ENCODE assay signal across 8 cellular contexts in the genomic region with DNA sequence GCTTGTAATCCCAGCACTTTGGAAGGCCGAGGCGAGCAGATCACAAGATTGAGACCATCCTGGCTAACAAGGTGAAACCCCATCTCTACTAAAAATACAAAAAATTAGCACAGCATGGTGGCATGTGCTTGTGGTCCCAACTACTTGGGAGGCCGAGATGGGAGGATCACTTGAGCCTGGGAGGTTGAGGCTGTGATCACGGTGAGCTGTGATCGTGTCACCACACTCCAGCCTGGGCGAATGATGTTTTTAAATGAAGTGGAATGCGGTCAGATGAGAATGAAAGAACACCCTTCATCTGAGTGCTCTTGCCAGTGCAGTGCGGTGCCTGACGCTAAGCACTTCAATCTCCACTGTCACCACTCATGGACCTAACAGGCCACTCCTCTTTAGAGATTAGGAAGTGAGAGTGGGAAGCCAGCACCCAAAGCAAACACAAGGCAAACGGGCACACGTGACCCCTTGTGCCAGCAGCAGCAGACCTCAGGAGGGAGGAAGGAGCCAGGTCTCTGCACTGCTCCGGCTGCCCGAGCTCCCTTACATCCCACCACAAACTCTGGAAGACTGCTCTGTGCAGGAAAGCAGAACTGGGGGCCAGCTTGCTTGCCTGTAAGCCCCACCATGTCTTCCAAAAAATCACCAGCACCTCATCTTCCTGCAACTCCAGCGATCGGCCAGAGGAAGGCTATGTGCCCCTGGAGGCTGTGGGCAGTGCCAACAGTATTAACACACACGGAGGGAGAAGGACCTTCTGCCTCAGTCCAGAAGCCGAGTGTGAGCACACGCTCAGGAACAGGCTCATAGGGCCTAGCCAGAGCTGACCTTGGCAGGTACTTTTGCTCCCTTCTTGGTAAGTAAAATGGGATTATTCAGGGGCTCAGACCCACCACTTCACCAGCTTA. TPM values are rescaled to one million over a fixed set of nuclear protein-coding genes. Genes with fewer than 3 reads are reported as not detected.
A peak's percentile ranks its signal among the peaks of the same experiment; 100 is the strongest.
DNase-seq lines count a peak whose midpoint lies in the region; ATAC-seq lines count a peak whose summit lies in the region.

No MANE protein-coding gene starts in this region.

- no peaks in the 10 kb centered on the region for H3K36me3 ChIP-seq in H7 (replicated peaks; ENCODE audit: control insufficient read depth, insufficient read depth, low read length)

- intact Hi-C loops in right cardiac atrium (cut with DNase I) = no loop called here

- 33% methylated on average over 18 of the region's 18 CpGs for WGBS in right cardiac atrium

- H3K9me3 Mint-ChIP-seq in stimulated activated naive B cell treated with anti-CD40 and anti-IgM and Interleukin-4, amounts not matched to agents 10 μg/mL and 1 μg/mL and 100 μg/mL, for 72 hours = no peaks in the 10 kb centered on the region

- H3K4me1 Mint-ChIP-seq in stimulated activated naive B cell treated with anti-CD40 and anti-IgM and Interleukin-4, amounts not matched to agents 10 μg/mL and 1 μg/mL and 100 μg/mL, for 72 hours = peaks cover 16 to 26% of the 10 kb centered on the region in 2 donors

- H3K27me3 ChIP-seq in right cardiac atrium (ENCODE audit: control insufficient read depth, insufficient read depth) (no peaks in the 10 kb centered on the region), H7 (ENCODE audit: control insufficient read depth, insufficient read depth, low read length) (no peaks in the 10 kb centered on the region)

- DNase-seq in SHP77 (lab: John Stamatoyannopoulos, UW) = peak; percentile 70 to 76
- DNase-seq in right cardiac atrium = peak; percentile 65 to 85 (median 85)
- DNase-seq in stimulated activated naive B cell treated with anti-CD40 and anti-IgM and Interleukin-4, amounts not matched to agents 10 μg/mL and 1 μg/mL and 100 μg/mL, for 72 hours = peak; percentile 47
- DNase-seq in activated CD4-positive, alpha-beta T cell treated with anti-CD3 and anti-CD28 coated beads, Interleukin-2, amount 50 U/mL, for 48 hours = no peak
- DNase-seq in H7 = no peak
- no peak for DNase-seq in HPDE6-E6E7 (ENCODE audit: extremely low spot score)

- peaks cover 23% of the 10 kb centered on the region for H3K4me1 ChIP-seq in right cardiac atrium (ENCODE audit: control insufficient read depth, insufficient read depth, low read length)

- peak overlapping the region; percentile 99 for H3K27ac ChIP-seq in right cardiac atrium (ENCODE audit: low read length)

- H3K36me3 Mint-ChIP-seq in stimulated activated naive B cell treated with anti-CD40 and anti-IgM and Interleukin-4, amounts not matched to agents 10 μg/mL and 1 μg/mL and 100 μg/mL, for 72 hours = no peaks in the 10 kb centered on the region

- no peaks in the 10 kb centered on the region for H3K27me3 Mint-ChIP-seq in stimulated activated naive B cell treated with anti-CD40 and anti-IgM and Interleukin-4, amounts not matched to agents 10 μg/mL and 1 μg/mL and 100 μg/mL, for 72 hours

- H3K4me3 Mint-ChIP-seq in stimulated activated naive B cell treated with anti-CD40 and anti-IgM and Interleukin-4, amounts not matched to agents 10 μg/mL and 1 μg/mL and 100 μg/mL, for 72 hours = peak overlapping the region; percentile 81

- peak overlapping the region; percentile 28 for H3K4me3 ChIP-seq in right cardiac atrium (ENCODE audit: low read length)
- H3K4me3 ChIP-seq in H7 (ENCODE audit: insufficient read depth, low read depth, low read length) = no peak overlapping the region

- ATAC-seq in HG02610 (IDR thresholded peaks at IDR 0.05; ENCODE audit: unreplicated experiment) (peak; percentile 40), right cardiac atrium (peak; percentile 93 to 94), HG02852 (IDR thresholded peaks at IDR 0.05; ENCODE audit: unreplicated experiment) (no peak)
- ATAC-seq in stimulated activated naive B cell treated with anti-CD40 and anti-IgM and Interleukin-4, amounts not matched to agents 10 μg/mL and 1 μg/mL and 100 μg/mL, for 72 hours (replicated peaks) = peak; percentile 98

- peak overlapping the region; percentile 93 for H3K27ac Mint-ChIP-seq in stimulated activated naive B cell treated with anti-CD40 and anti-IgM and Interleukin-4, amounts not matched to agents 10 μg/mL and 1 μg/mL and 100 μg/mL, for 72 hours

- no peaks in the 10 kb centered on the region for H3K9me3 ChIP-seq in right cardiac atrium (ENCODE audit: control insufficient read depth, low read length)

RNA-seq across cellular contexts. Expression of gene CTNNBIP1, which starts 9.7 kb away (rescaled TPM):
- 10 to 100 TPM; 39.0 to 71.8 (median 53.2) TPM for total RNA-seq in right cardiac atrium
- polyA plus RNA-seq in right cardiac atrium = 31.9 TPM
- total RNA-seq in H7 (2014; rRNA removed; shearing (Covaris generic)) = 78.8 and 80.7 TPM in 2 replicates

RNA-seq across cellular contexts. Expression of gene LZIC, which starts 42.8 kb away (rescaled TPM):
- 10 to 100 TPM; 30.5 to 36.9 (median 33.8) TPM for total RNA-seq in right cardiac atrium
- polyA plus RNA-seq in right cardiac atrium = 22.6 TPM
- total RNA-seq in H7 (2014; rRNA removed; shearing (Covaris generic)) = 20.9 and 34.9 TPM in 2 replicates

RNA-seq across cellular contexts. Expression of gene NMNAT1, which starts 42.9 kb away (rescaled TPM):
- 10 to 100 TPM; 15.5 to 19.1 (median 18.1) TPM for total RNA-seq in right cardiac atrium
- 13.1 TPM for polyA plus RNA-seq in right cardiac atrium
- 5.7 and 6.4 TPM in 2 replicates for total RNA-seq in H7 (2014; rRNA removed; shearing (Covaris generic))

Comparison
In these comparisons a context has a peak if more than half of its experiments do, and no peak if none do; other contexts are left out.
1. DNase-seq: peak in SHP77 (2 of 2), right cardiac atrium (3 of 3) and stimulated activated naive B cell treated with anti-CD40 and anti-IgM and Interleukin-4, amounts not matched to agents 10 μg/mL and 1 μg/mL and 100 μg/mL, for 72 hours (single experiment); none in activated CD4-positive, alpha-beta T cell treated with anti-CD3 and anti-CD28 coated beads, Interleukin-2, amount 50 U/mL, for 48 hours (0 of 2), H7 (single experiment) and HPDE6-E6E7 (single experiment).